In genomic region chr12:53963005-53963404, GRCh38 we compare ENCODE assay signal across 1 cellular context.
A peak's percentile ranks its signal among the peaks of the same experiment; 100 is the strongest.
TF ChIP-seq lines count a peak whose summit lies in the region.

No MANE protein-coding gene starts in this region.

TF ChIP-seq in HEK293, 187 proteins besides CTCF, POLR2A, EP300 and RAD21 (continued from another document):
- TF ChIP-seq PRDM4 (tag by site-specific recombination; IDR thresholded peaks at IDR 0.05) = no peak
- TF ChIP-seq ZBTB6 (tag by site-specific recombination; IDR thresholded peaks at IDR 0.05) = peak; percentile 52; the same call in 1 of the 2 replicates
- no peak for TF ChIP-seq ZNF341 (tag by site-specific recombination; IDR thresholded peaks at IDR 0.05; ENCODE audit: low read depth)
- TF ChIP-seq ZNF24 (tag by site-specific recombination; IDR thresholded peaks at IDR 0.05) = no peak
- TF ChIP-seq SP7 (tag by site-specific recombination; IDR thresholded peaks at IDR 0.05) = no peak
- no peak for TF ChIP-seq ZNF214 (tag by site-specific recombination; IDR thresholded peaks at IDR 0.05; ENCODE audit: borderline replicate concordance)
- TF ChIP-seq SP2 (tag by site-specific recombination; IDR thresholded peaks at IDR 0.05) = no peak
- TF ChIP-seq ZNF324 (tag by site-specific recombination; IDR thresholded peaks at IDR 0.05) = peak; percentile 19; the same call in 1 of the 2 replicates
- no peak for TF ChIP-seq ZNF157 (tag by site-specific recombination; IDR thresholded peaks at IDR 0.05)
- TF ChIP-seq ZNF510 (tag by site-specific recombination; IDR thresholded peaks at IDR 0.05; ENCODE audit: insufficient replicate concordance) = no peak
- TF ChIP-seq IKZF3 (tag by site-specific recombination; IDR thresholded peaks at IDR 0.05) = no peak
- TF ChIP-seq ZNF600 (tag by site-specific recombination; IDR thresholded peaks at IDR 0.05) = peak; percentile 82
- no peak for TF ChIP-seq ZNF518A (tag by site-specific recombination; conservative IDR thresholded peaks at IDR 0.05; ENCODE audit: low read depth)
